12 cellular contexts compared by ENCODE assay signal in genomic region chr9:133471551-133472276, GRCh38. TPM values are rescaled to one million over a fixed set of nuclear protein-coding genes. Genes with fewer than 3 reads are reported as not detected.
"Had no signal": no experiment of that assay in that cellular context is flagged by ENCODE, and none has a peak within 500 bp of the region (broad histone marks: within the 10 kb centered on the region; RNA-seq: fewer than 3 reads in every experiment).

No MANE protein-coding gene starts in this region.

- H3K27ac Mint-ChIP-seq: activated naive CD8-positive, alpha-beta T cell treated with anti-CD3 and anti-CD28 coated beads, Interleukin-2, amount 50 U/mL, for 24 hours; activated T-helper 1 cell treated with anti-CD3 and anti-CD28 coated beads, Interleukin-12 subunit alpha, Interleukin-12 subunit beta, Interleukin-2, Interleukin-4 antibody, amounts not matched to agents 30 ng/mL and 10 ng/mL and 1 ng/mL, durations not matched to agents 14 hours and 24 hours and 36 hours; immature natural killer cell; T-helper 1 cell treated with Interleukin-12 subunit alpha and Interleukin-12 subunit beta and Interleukin-4 antibody, amounts not matched to agents 30 μg/mL and 1 μg/mL, for 36 hours had no signal

- H3K4me3 Mint-ChIP-seq: activated naive CD8-positive, alpha-beta T cell treated with anti-CD3 and anti-CD28 coated beads, Interleukin-2, amount 50 U/mL, for 24 hours; activated T-helper 1 cell treated with anti-CD3 and anti-CD28 coated beads, Interleukin-12 subunit alpha, Interleukin-12 subunit beta, Interleukin-2, Interleukin-4 antibody, amounts not matched to agents 30 ng/mL and 10 ng/mL and 1 ng/mL, durations not matched to agents 14 hours and 24 hours and 36 hours; immature natural killer cell; T-helper 1 cell treated with Interleukin-12 subunit alpha and Interleukin-12 subunit beta and Interleukin-4 antibody, amounts not matched to agents 30 μg/mL and 1 μg/mL, for 36 hours had no signal

- H3K27ac ChIP-seq: esophagus muscularis mucosa, pancreas had no signal

- H3K27me3 Mint-ChIP-seq: activated naive CD8-positive, alpha-beta T cell treated with anti-CD3 and anti-CD28 coated beads, Interleukin-2, amount 50 U/mL, for 24 hours had no signal

- H3K9me3 Mint-ChIP-seq: activated naive CD8-positive, alpha-beta T cell treated with anti-CD3 and anti-CD28 coated beads, Interleukin-2, amount 50 U/mL, for 24 hours; activated T-helper 1 cell treated with anti-CD3 and anti-CD28 coated beads, Interleukin-12 subunit alpha, Interleukin-12 subunit beta, Interleukin-2, Interleukin-4 antibody, amounts not matched to agents 30 ng/mL and 10 ng/mL and 1 ng/mL, durations not matched to agents 14 hours and 24 hours and 36 hours; immature natural killer cell; T-helper 1 cell treated with Interleukin-12 subunit alpha and Interleukin-12 subunit beta and Interleukin-4 antibody, amounts not matched to agents 30 μg/mL and 1 μg/mL, for 36 hours had no signal

- DNase-seq: activated CD4-positive, alpha-beta T cell treated with anti-CD3 and anti-CD28 coated beads for 48 hours; activated naive CD4-positive, alpha-beta T cell treated with Interleukin-2 at 50 U/mL for 16 hours; activated naive CD8-positive, alpha-beta T cell treated with anti-CD3 and anti-CD28 coated beads, Interleukin-2, amount 50 U/mL, for 24 hours; immature natural killer cell; substantia nigra had no signal

- H3K27me3 ChIP-seq: esophagus muscularis mucosa, pancreas had no signal

- H3K4me1 Mint-ChIP-seq: activated naive CD8-positive, alpha-beta T cell treated with anti-CD3 and anti-CD28 coated beads, Interleukin-2, amount 50 U/mL, for 24 hours; immature natural killer cell had no signal

- FAIRE-seq: astrocyte, pancreas had no signal

- H3K36me3 Mint-ChIP-seq: immature natural killer cell had no signal

- H3K4me3 ChIP-seq: esophagus muscularis mucosa, pancreas had no signal

- H3K4me1 ChIP-seq: esophagus muscularis mucosa had no signal

- ATAC-seq: activated naive CD8-positive, alpha-beta T cell treated with anti-CD3 and anti-CD28 coated beads, Interleukin-2, amount 50 U/mL, for 24 hours had no signal

- H3K9me3 ChIP-seq: esophagus muscularis mucosa, pancreas had no signal

RNA-seq across cellular contexts. Expression of gene MYMK, which starts 53.0 kb away (rescaled TPM):
- total RNA-seq: activated T-helper 1 cell treated with anti-CD3 and anti-CD28 coated beads, Interleukin-12 subunit alpha, Interleukin-12 subunit beta, Interleukin-2, Interleukin-4 antibody, amounts not matched to agents 30 ng/mL and 10 ng/mL and 1 ng/mL, durations not matched to agents 14 hours and 24 hours and 36 hours; astrocyte; esophagus muscularis mucosa; fibroblast of villous mesenchyme; pancreas had no signal
- polyA plus RNA-seq: immature natural killer cell, neural cell, pancreas had no signal
